In the genomic region with DNA sequence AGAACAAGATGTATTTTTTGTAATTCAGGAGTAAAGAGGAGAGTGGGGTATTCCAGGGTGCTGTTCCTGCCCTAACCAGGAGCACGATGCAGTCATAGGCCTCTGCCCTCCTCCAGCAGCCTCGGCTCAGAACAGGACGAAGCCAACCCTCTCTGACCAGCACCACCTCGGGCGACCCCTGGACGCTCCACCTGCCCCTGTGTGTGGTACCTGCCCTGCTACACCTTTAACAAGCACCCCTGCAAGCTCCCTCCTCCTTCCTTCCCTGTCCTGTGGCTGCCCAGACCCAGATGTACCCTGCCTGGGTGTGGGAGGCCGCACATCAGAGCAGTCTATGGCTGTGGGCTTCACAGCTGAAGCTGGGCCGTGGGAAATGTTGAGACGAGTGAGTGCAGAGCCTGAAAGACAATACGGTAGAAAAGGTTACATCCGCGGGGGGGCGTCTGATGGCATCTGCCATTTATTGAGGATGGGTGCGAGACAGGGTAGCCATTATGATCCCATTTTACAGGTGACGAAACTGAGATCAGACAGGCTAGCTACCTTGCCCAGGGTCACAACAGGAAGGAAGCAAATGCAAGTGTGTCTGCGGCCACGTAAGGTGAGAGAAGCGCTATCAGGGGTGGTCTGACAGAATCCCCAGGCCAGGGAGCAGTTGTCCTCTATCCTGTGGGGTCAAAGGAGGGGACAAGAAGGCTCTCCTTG, we compare ENCODE assay signal across 20 cellular contexts. TPM values are rescaled to one million over a fixed set of nuclear protein-coding genes. Genes with fewer than 3 reads are reported as not detected.
A peak's percentile ranks its signal among the peaks of the same experiment; 100 is the strongest.
DNase-seq lines count a peak whose midpoint lies in the region; ATAC-seq and TF ChIP-seq lines count a peak whose summit lies in the region.
"Had no signal": no experiment of that assay in that cellular context is flagged by ENCODE, and none has a peak within 500 bp of the region (broad histone marks: within the 10 kb centered on the region; RNA-seq: fewer than 3 reads in every experiment).

No MANE protein-coding gene starts in this region.

- H3K27ac ChIP-seq in esophagus squamous epithelium (peak overlapping the region in 3 of 4 donors; percentile 68 to 81 (median 74)), neutrophil (peak overlapping the region; percentile 84), upper lobe of right lung (peak overlapping the region; percentile 85)
- H3K27ac ChIP-seq: HL-60, RWPE1 had no signal

- H3K27me3 ChIP-seq in esophagus squamous epithelium = no peaks in the 10 kb centered on the region
- H3K27me3 ChIP-seq in neutrophil = no peaks in the 10 kb centered on the region
- no peaks in the 10 kb centered on the region for H3K27me3 ChIP-seq in upper lobe of right lung

- H3K4me1 ChIP-seq in esophagus squamous epithelium (peaks cover 0 to 12% (median 11%) of the 10 kb centered on the region in 3 donors), neutrophil (ENCODE audit: control insufficient read depth in 1 of 2, insufficient read depth in 1 of 2, low read depth in 1 of 2, low read length in 1 of 2) (peaks cover 99 to 100% of the 10 kb centered on the region in 2 experiments), upper lobe of right lung (no peaks in the 10 kb centered on the region)

- H3K27me3 Mint-ChIP-seq in WTC11 (ENCODE audit: low read depth) (no peaks in the 10 kb centered on the region), immature natural killer cell (ENCODE audit: low read depth in 3 of 3) (peaks cover 2 to 14% (median 12%) of the 10 kb centered on the region in 3 donors)

- 68 to 71% methylated on average over 16 to 17 of the region's 18 CpGs for WGBS in esophagus squamous epithelium, 2 donors

- ATAC-seq in WTC11 (no peak; the same call in 1 of the 2 replicates), upper lobe of right lung (peak; percentile 42), GM21447 (IDR thresholded peaks at IDR 0.05; ENCODE audit: unreplicated experiment) (no peak)
- ATAC-seq: HCT116 had no signal

- POLR2A ChIA-PET in WTC11 (lab: Charles Lee) = no interaction called here

- no peaks in the 10 kb centered on the region for H3K9me3 Mint-ChIP-seq in WTC11
- H3K9me3 Mint-ChIP-seq in immature natural killer cell = peaks cover 0 to 2% (median 0%) of the 10 kb centered on the region in 6 donors
- H3K9me3 Mint-ChIP-seq: central memory CD8-positive, alpha-beta T cell had no signal

- intact Hi-C loops in esophagus squamous epithelium (cut with DNase I) = no loop called here
- intact Hi-C loops in upper lobe of right lung (cut with DNase I) = no loop called here

- TF ChIP-seq POLR2A in esophagus squamous epithelium (IDR thresholded peaks at IDR 0.05) = no peak

- CTCF ChIA-PET in WTC11 (lab: Charles Lee) = interaction anchor here (1.1 kb wide), 1 partner anchor 12 kb away, joined by 4 read pairs; no protein-coding TSS in a partner anchor

- no peak for TF ChIP-seq CTCF in WTC11 (IDR thresholded peaks at IDR 0.05)
- TF ChIP-seq CTCF in esophagus squamous epithelium (IDR thresholded peaks at IDR 0.05) = no peak
- TF ChIP-seq CTCF in neutrophil (IDR thresholded peaks at IDR 0.05) = no peak
- TF ChIP-seq CTCF in upper lobe of right lung (IDR thresholded peaks at IDR 0.05) = no peak

- no peaks in the 10 kb centered on the region for H3K36me3 ChIP-seq in esophagus squamous epithelium
- no peaks in the 10 kb centered on the region for H3K36me3 ChIP-seq in neutrophil
- no peaks in the 10 kb centered on the region for H3K36me3 ChIP-seq in upper lobe of right lung

- H3K4me3 Mint-ChIP-seq in WTC11 (no peak overlapping the region), immature natural killer cell (peak overlapping the region in 1 of 5 donors; percentile 0)
- H3K4me3 Mint-ChIP-seq: central memory CD8-positive, alpha-beta T cell had no signal

- no peaks in the 10 kb centered on the region for H3K36me3 Mint-ChIP-seq in WTC11
- no peaks in the 10 kb centered on the region for H3K36me3 Mint-ChIP-seq in immature natural killer cell

- peak overlapping the region; percentile 36 for H3K27ac Mint-ChIP-seq in WTC11
- H3K27ac Mint-ChIP-seq in immature natural killer cell = no peak overlapping the region

- no peaks in the 10 kb centered on the region for H3K9me3 ChIP-seq in esophagus squamous epithelium
- no peaks in the 10 kb centered on the region for H3K9me3 ChIP-seq in neutrophil
- H3K9me3 ChIP-seq in upper lobe of right lung = no peaks in the 10 kb centered on the region

- peaks cover 88% of the 10 kb centered on the region for H3K4me1 Mint-ChIP-seq in WTC11
- H3K4me1 Mint-ChIP-seq in immature natural killer cell = peaks cover 2 to 9% of the 10 kb centered on the region in 2 donors
- H3K4me1 Mint-ChIP-seq: central memory CD8-positive, alpha-beta T cell had no signal

- DNase-seq in WTC11 (ENCODE audit: low spot score) (no peak), esophagus squamous epithelium (lab: John Stamatoyannopoulos, UW) (no peak), upper lobe of right lung (no peak), NCI-H2196 treated with DMSO at 0.1 percent for 48 hours (lab: John Stamatoyannopoulos, UW; ENCODE audit: unreplicated experiment) (no peak), immature natural killer cell (no peak)
- DNase-seq: activated CD4-positive, alpha-beta T cell treated with anti-CD3 and anti-CD28 coated beads for 48 hours; activated gamma-delta T cell treated with Interleukin-2 at 50 U/mL for 16 hours; amniotic stem cell; DMS 273 treated with DMSO at 0.1 percent for 48 hours; foreskin fibroblast; NCI-H2081; stimulated activated naive CD4-positive, alpha-beta T cell treated with Interleukin-2 at 50 U/mL for 16 hours had no signal

- H3K4me3 ChIP-seq in esophagus squamous epithelium (peak overlapping the region in 2 of 4 donors; percentile 35 to 58), neutrophil (ENCODE audit: low read depth in 1 of 2, low read length in 1 of 2) (peak overlapping the region; percentile 9 to 37), upper lobe of right lung (peak overlapping the region; percentile 52)

TF ChIP-seq in WTC11, 78 proteins besides CTCF, POLR2A, EP300 and RAD21:
- TF ChIP-seq GTF2I (CRISPR knock-in tag; conservative IDR thresholded peaks at IDR 0.05) (0 out of 2 replicates have a peak, but pooled peaks have one; percentile 50), MYBL2 (CRISPR knock-in tag; IDR thresholded peaks at IDR 0.05) (0 out of 2 replicates have a peak, but pooled peaks have one; percentile 33), ZNF317 (CRISPR knock-in tag; IDR thresholded peaks at IDR 0.05; ENCODE audit: borderline replicate concordance, low read depth) (no peak)
- TF ChIP-seq, protein P1, sequence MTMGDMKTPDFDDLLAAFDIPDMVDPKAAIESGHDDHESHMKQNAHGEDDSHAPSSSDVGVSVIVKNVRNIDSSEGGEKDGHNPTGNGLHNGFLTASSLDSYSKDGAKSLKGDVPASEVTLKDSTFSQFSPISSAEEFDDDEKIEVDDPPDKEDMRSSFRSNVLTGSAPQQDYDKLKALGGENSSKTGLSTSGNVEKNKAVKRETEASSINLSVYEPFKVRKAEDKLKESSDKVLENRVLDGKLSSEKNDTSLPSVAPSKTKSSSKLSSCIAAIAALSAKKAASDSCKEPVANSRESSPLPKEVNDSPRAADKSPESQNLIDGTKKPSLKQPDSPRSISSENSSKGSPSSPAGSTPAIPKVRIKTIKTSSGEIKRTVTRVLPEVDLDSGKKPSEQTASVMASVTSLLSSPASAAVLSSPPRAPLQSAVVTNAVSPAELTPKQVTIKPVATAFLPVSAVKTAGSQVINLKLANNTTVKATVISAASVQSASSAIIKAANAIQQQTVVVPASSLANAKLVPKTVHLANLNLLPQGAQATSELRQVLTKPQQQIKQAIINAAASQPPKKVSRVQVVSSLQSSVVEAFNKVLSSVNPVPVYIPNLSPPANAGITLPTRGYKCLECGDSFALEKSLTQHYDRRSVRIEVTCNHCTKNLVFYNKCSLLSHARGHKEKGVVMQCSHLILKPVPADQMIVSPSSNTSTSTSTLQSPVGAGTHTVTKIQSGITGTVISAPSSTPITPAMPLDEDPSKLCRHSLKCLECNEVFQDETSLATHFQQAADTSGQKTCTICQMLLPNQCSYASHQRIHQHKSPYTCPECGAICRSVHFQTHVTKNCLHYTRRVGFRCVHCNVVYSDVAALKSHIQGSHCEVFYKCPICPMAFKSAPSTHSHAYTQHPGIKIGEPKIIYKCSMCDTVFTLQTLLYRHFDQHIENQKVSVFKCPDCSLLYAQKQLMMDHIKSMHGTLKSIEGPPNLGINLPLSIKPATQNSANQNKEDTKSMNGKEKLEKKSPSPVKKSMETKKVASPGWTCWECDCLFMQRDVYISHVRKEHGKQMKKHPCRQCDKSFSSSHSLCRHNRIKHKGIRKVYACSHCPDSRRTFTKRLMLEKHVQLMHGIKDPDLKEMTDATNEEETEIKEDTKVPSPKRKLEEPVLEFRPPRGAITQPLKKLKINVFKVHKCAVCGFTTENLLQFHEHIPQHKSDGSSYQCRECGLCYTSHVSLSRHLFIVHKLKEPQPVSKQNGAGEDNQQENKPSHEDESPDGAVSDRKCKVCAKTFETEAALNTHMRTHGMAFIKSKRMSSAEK (CRISPR knock-in tag; IDR thresholded peaks at IDR 0.05; ENCODE audit: borderline replicate concordance) = no peak

RNA-seq across cellular contexts. Expression of a gene that starts 4.6 kb away (rescaled TPM):
- total RNA-seq in WTC11 (2021) (2.8 to 4.5 TPM (median 3.8 TPM) in 3 replicates), esophagus squamous epithelium (10 to 100 TPM in 1 of 4 donors, 1 to 10 TPM in 3; 2.5 to 10.9 (median 8.4) TPM), upper lobe of right lung (36.7 TPM)
- not detected for polyA plus RNA-seq in immature natural killer cell
- total RNA-seq: NCI-H460 had no signal
- polyA plus RNA-seq: BJ had no signal
